Comparison of ENCODE assay signal across 18 cellular contexts in genomic region chr12:49208661-49209060, GRCh38.
"Had no signal": no experiment of that assay in that cellular context is flagged by ENCODE, and none has a peak within 500 bp of the region (broad histone marks: within the 10 kb centered on the region; RNA-seq: fewer than 3 reads in every experiment).

No MANE protein-coding gene starts in this region.

- DNase-seq: activated CD4-positive, CD25-positive, alpha-beta regulatory T cell treated with anti-CD3 and anti-CD28 coated beads, Interleukin-2, amount 50 U/mL, for 72 hours; activated naive CD4-positive, alpha-beta T cell treated with anti-CD3 and anti-CD28 coated beads for 36 hours; activated naive CD8-positive, alpha-beta T cell treated with anti-CD3 and anti-CD28 coated beads, Interleukin-2, amount 50 U/mL, for 24 hours; hypothalamus; left ventricle myocardium superior; naive thymus-derived CD8-positive, alpha-beta T cell; occipital lobe; stimulated activated CD4-positive, alpha-beta T cell treated with anti-CD3 and anti-CD28 coated beads, Interleukin-15, amount 100 ng/mL, for 24 hours; stimulated activated CD4-positive, alpha-beta T cell treated with anti-CD3 and anti-CD28 coated beads, Interleukin-4, amount 100 ng/mL, for 1 hour; stimulated activated naive CD4-positive, alpha-beta T cell; T-helper 1 cell; T1000 had no signal

- ATAC-seq: activated naive CD8-positive, alpha-beta T cell treated with anti-CD3 and anti-CD28 coated beads, Interleukin-2, amount 50 U/mL, for 24 hours; activated T-helper 17 cell treated with anti-CD3 and anti-CD28 coated beads, Interleukin-2, amount 50 U/mL, for 72 hours; esophagus mucosa; left ventricle myocardium superior; naive thymus-derived CD8-positive, alpha-beta T cell had no signal

- H3K4me1 ChIP-seq: ascending aorta, right atrium auricular region, suprapubic skin had no signal

- H3K36me3 ChIP-seq: ascending aorta, right atrium auricular region, suprapubic skin had no signal

- H3K27ac ChIP-seq: ascending aorta, right atrium auricular region, skin epidermis, suprapubic skin had no signal

- H3K27me3 ChIP-seq: ascending aorta, right atrium auricular region, suprapubic skin had no signal

- H3K4me3 ChIP-seq: ascending aorta, right atrium auricular region, skin epidermis, suprapubic skin had no signal

- H3K9me3 ChIP-seq: ascending aorta, right atrium auricular region, suprapubic skin had no signal
